Comparison of ENCODE assay signal across 1 cellular context in genomic region chr1:43363935-43364525, GRCh38.
TF ChIP-seq lines count a peak whose summit lies in the region.

No MANE protein-coding gene starts in this region.

TF ChIP-seq in IMR-90, 13 proteins besides CTCF, POLR2A, EP300 and RAD21:
- TF ChIP-seq SMC3 (IDR thresholded peaks at IDR 0.05; ENCODE audit: low read depth, low read length) (no peak), CHD1 (IDR thresholded peaks at IDR 0.05; ENCODE audit: low read depth, low read length) (no peak), NFE2L2 (IDR thresholded peaks at IDR 0.05; ENCODE audit: low read depth, low read length) (no peak), RCOR1 (IDR thresholded peaks at IDR 0.05; ENCODE audit: insufficient replicate concordance, low read length) (no peak)
- TF ChIP-seq, protein P1, sequence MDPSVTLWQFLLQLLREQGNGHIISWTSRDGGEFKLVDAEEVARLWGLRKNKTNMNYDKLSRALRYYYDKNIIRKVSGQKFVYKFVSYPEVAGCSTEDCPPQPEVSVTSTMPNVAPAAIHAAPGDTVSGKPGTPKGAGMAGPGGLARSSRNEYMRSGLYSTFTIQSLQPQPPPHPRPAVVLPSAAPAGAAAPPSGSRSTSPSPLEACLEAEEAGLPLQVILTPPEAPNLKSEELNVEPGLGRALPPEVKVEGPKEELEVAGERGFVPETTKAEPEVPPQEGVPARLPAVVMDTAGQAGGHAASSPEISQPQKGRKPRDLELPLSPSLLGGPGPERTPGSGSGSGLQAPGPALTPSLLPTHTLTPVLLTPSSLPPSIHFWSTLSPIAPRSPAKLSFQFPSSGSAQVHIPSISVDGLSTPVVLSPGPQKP (IDR thresholded peaks at IDR 0.05; ENCODE audit: borderline replicate concordance, low read depth, low read length), result no peak
